Comparison of ENCODE assay signal across 23 cellular contexts in the genomic region with DNA sequence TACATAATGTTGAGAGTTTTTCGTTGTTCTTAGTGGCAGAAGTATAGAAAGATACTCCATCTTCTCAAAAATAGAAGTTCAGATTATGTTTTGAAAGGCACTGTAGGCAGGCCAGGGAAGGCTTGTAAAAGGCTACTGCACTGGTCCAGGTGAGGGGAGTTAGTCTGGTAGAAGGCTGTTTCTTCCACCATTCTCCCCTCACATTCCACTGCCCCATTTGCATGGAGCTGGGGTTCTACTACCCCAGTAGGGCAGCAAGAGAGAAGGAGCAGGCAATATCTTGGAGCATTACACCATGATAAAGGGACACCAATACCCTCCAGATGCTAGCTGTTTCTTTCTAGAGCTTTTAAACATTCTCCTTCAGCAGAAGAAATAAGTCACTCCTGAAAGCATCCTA.
"Had no signal": no experiment of that assay in that cellular context is flagged by ENCODE, and none has a peak within 500 bp of the region (broad histone marks: within the 10 kb centered on the region; RNA-seq: fewer than 3 reads in every experiment).

No MANE protein-coding gene starts in this region.

- H3K9me3 Mint-ChIP-seq: dendritic cell treated with granulocyte-macrophage colony-stimulating factor and Interleukin-4, amounts not matched to agents 40 ng/mL and 50 ng/mL, for 4 days; effector memory CD8-positive, alpha-beta T cell; endodermal cell had no signal

- DNase-seq: colonic mucosa; cortex of kidney; dermis blood vessel endothelial cell; dorsolateral prefrontal cortex; effector CD4-positive, alpha-beta T cell; effector CD8-positive, alpha-beta T cell; effector memory CD8-positive, alpha-beta T cell; endodermal cell; erythroblast; esophagus squamous epithelium; foreskin fibroblast; foreskin keratinocyte; foreskin melanocyte; glutamatergic neuron; head of caudate nucleus; heart left ventricle; heart right ventricle had no signal

- H3K27me3 ChIP-seq: colonic mucosa, dorsolateral prefrontal cortex, esophagus squamous epithelium, gastroesophageal sphincter, heart left ventricle, heart right ventricle, hepatocyte had no signal

- H3K9me3 ChIP-seq: colonic mucosa, esophagus squamous epithelium, gastroesophageal sphincter, heart left ventricle, heart right ventricle had no signal

- H3K4me3 ChIP-seq: colonic mucosa, coronary artery, dorsolateral prefrontal cortex, esophagus squamous epithelium, gastroesophageal sphincter, heart left ventricle, heart right ventricle, hepatocyte had no signal

- H2AFZ ChIP-seq: hepatocyte had no signal

- H3K27ac ChIP-seq: colonic mucosa, coronary artery, dorsolateral prefrontal cortex, epithelial cell of prostate, esophagus squamous epithelium, foreskin keratinocyte, gastroesophageal sphincter, heart left ventricle, heart right ventricle, hepatocyte had no signal

- H3K4me1 ChIP-seq: colonic mucosa, esophagus squamous epithelium, foreskin keratinocyte, gastroesophageal sphincter had no signal

- H3K36me3 ChIP-seq: colonic mucosa, esophagus squamous epithelium, gastroesophageal sphincter, heart left ventricle, heart right ventricle had no signal

- H3K27me3 Mint-ChIP-seq: dendritic cell treated with granulocyte-macrophage colony-stimulating factor and Interleukin-4, amounts not matched to agents 40 ng/mL and 50 ng/mL, for 4 days had no signal

- H3K79me2 ChIP-seq: hepatocyte had no signal

- H3K27ac Mint-ChIP-seq: dendritic cell treated with granulocyte-macrophage colony-stimulating factor and Interleukin-4, amounts not matched to agents 40 ng/mL and 50 ng/mL, for 4 days; effector memory CD8-positive, alpha-beta T cell; endodermal cell had no signal

- H3K4me3 Mint-ChIP-seq: dendritic cell treated with granulocyte-macrophage colony-stimulating factor and Interleukin-4, amounts not matched to agents 40 ng/mL and 50 ng/mL, for 4 days; effector memory CD8-positive, alpha-beta T cell; endodermal cell had no signal

- H3K4me1 Mint-ChIP-seq: endodermal cell had no signal

- ATAC-seq: effector memory CD8-positive, alpha-beta T cell; esophagus mucosa; foreskin keratinocyte; gastroesophageal sphincter; heart left ventricle; heart right ventricle had no signal

- H3K4me2 ChIP-seq: hepatocyte had no signal
